ENCODE assay signal across 19 cellular contexts in genomic region chr1:224132901-224133300, GRCh38. TPM values are rescaled to one million over a fixed set of nuclear protein-coding genes. Genes with fewer than 3 reads are reported as not detected.
DNase-seq lines count a peak whose midpoint lies in the region; ATAC-seq, FAIRE-seq and TF ChIP-seq lines count a peak whose summit lies in the region.
"Had no signal": no experiment of that assay in that cellular context is flagged by ENCODE, and none has a peak within 500 bp of the region (broad histone marks: within the 10 kb centered on the region; RNA-seq: fewer than 3 reads in every experiment).

No MANE protein-coding gene starts in this region.

- no peak for ATAC-seq in HG02981 (IDR thresholded peaks at IDR 0.05; ENCODE audit: unreplicated experiment)
- ATAC-seq: HCT116 had no signal

- no peak for TF ChIP-seq CTCF in C4-2B (conservative IDR thresholded peaks at IDR 0.05)
- TF ChIP-seq CTCF in LNCaP clone FGC (IDR thresholded peaks at IDR 0.05; ENCODE audit: control insufficient read depth, extremely low read depth, insufficient read depth), result no peak
- TF ChIP-seq CTCF in astrocyte (IDR thresholded peaks at IDR 0.05; ENCODE audit: insufficient read depth, low read depth, low read length), result no peak
- TF ChIP-seq CTCF in fibroblast of the aortic adventitia (IDR thresholded peaks at IDR 0.05; ENCODE audit: insufficient read depth, low read length), result no peak

- no peaks in the 10 kb centered on the region for H3K9me3 Mint-ChIP-seq in astrocyte (ENCODE audit: unreplicated experiment)

- peaks cover 26% of the 10 kb centered on the region for H3K36me3 Mint-ChIP-seq in astrocyte (ENCODE audit: low read depth, unreplicated experiment)

- peaks cover 21% of the 10 kb centered on the region for H3K79me2 ChIP-seq in astrocyte (ENCODE audit: insufficient read depth, low read length)

- H3K27me3 Mint-ChIP-seq in astrocyte (ENCODE audit: low read depth, unreplicated experiment), result no peaks in the 10 kb centered on the region

- FAIRE-seq in astrocyte (lab: Jason Lieb, UNC), result peak; percentile 47
- FAIRE-seq: GM19239 had no signal

- peaks cover 9% of the 10 kb centered on the region for H3K4me1 Mint-ChIP-seq in astrocyte (ENCODE audit: low read depth, unreplicated experiment)

- no peak overlapping the region for H3K4me3 Mint-ChIP-seq in astrocyte (ENCODE audit: unreplicated experiment)

- H3K4me1 ChIP-seq in astrocyte (ENCODE audit: insufficient read depth, low read length) (peaks cover 9% of the 10 kb centered on the region), HAP-1 (no peaks in the 10 kb centered on the region)
- H3K4me1 ChIP-seq: SJCRH30 had no signal

- no peak overlapping the region for H2AFZ ChIP-seq in astrocyte (ENCODE audit: low read depth, low read length)

- in situ Hi-C loops in HAP-1 (cut with MboI; ENCODE audit: low sequenced_read_pairs), result no loop called here

- H3K9me3 ChIP-seq in astrocyte (ENCODE audit: insufficient read depth, low read depth, low read length), result no peaks in the 10 kb centered on the region
- no peaks in the 10 kb centered on the region for H3K9me3 ChIP-seq in HAP-1
- H3K9me3 ChIP-seq: SJCRH30 had no signal

- peaks cover 25% of the 10 kb centered on the region for H3K36me3 ChIP-seq in astrocyte (ENCODE audit: insufficient read depth, low read length)
- H3K36me3 ChIP-seq in HAP-1 (replicated peaks), result peaks cover 34% of the 10 kb centered on the region

- no peak overlapping the region for H3K4me2 ChIP-seq in astrocyte (ENCODE audit: low read length)

- H3K4me3 ChIP-seq in LNCaP clone FGC (ENCODE audit: low read depth, low read length), result no peak overlapping the region
- no peak overlapping the region for H3K4me3 ChIP-seq in astrocyte (ENCODE audit: insufficient read depth, low read depth, low read length)
- no peak overlapping the region for H3K4me3 ChIP-seq in fibroblast of the aortic adventitia (ENCODE audit: low read depth, low read length)
- no peak overlapping the region for H3K4me3 ChIP-seq in HAP-1
- H3K4me3 ChIP-seq: SJCRH30 had no signal

- no peak overlapping the region for H3K9ac ChIP-seq in astrocyte (ENCODE audit: low read length)

- H3K27ac Mint-ChIP-seq in astrocyte (ENCODE audit: unreplicated experiment), result no peak overlapping the region

- H3K27me3 ChIP-seq in astrocyte (ENCODE audit: insufficient read depth, low read length) (no peaks in the 10 kb centered on the region), HAP-1 (ENCODE audit: low read depth) (no peaks in the 10 kb centered on the region)
- H3K27me3 ChIP-seq: SJCRH30 had no signal

- DNase-seq in LNCaP clone FGC (ENCODE audit: low read depth), result peak; percentile 92
- DNase-seq in astrocyte (ENCODE audit: low read depth), result peak; percentile 39
- peak; percentile 8 for DNase-seq in fibroblast of the aortic adventitia (ENCODE audit: low read depth)
- no peak for DNase-seq in stimulated activated CD4-positive, alpha-beta T cell treated with anti-CD3 and anti-CD28 coated beads, Interleukin-15, amount 100 ng/mL, for 24 hours
- DNase-seq in HAP-1 (ENCODE audit: low spot score in 2 of 2), result no peak
- no peak for DNase-seq in AG08395 (ENCODE audit: low spot score)
- DNase-seq: C1 segment of cervical spinal cord, DMS79 treated with DMSO at 0.1 percent for 48 hours, KBM-7, MV-4-11, NCI-H187, NCI-H2227 treated with DMSO at 0.1 percent for 48 hours, NCI-H524, NCI-H82, SJCRH30 had no signal

- H4K20me1 ChIP-seq in astrocyte (ENCODE audit: insufficient read depth, low read length), result peaks cover 18% of the 10 kb centered on the region

- peak overlapping the region; percentile 60; the same call in 1 of the 2 replicates for H3K27ac ChIP-seq in C4-2B
- H3K27ac ChIP-seq in astrocyte (ENCODE audit: low read depth, low read length), result no peak overlapping the region
- H3K27ac ChIP-seq: SJCRH30 had no signal

RNA-seq across cellular contexts. Expression of gene FBXO28, which starts 19.0 kb away (rescaled TPM):
- total RNA-seq in astrocyte, result 28.9 and 32.6 TPM in 2 replicates
- total RNA-seq in fibroblast of the aortic adventitia (ENCODE audit: low replicate concordance), result 14.7 and 37.1 TPM in 2 replicates

RNA-seq across cellular contexts. Expression of gene DEGS1, which starts 50.1 kb away (rescaled TPM):
- total RNA-seq in astrocyte, result 115 and 132 TPM in 2 replicates
- 32.6 and 125 TPM in 2 replicates for total RNA-seq in fibroblast of the aortic adventitia (ENCODE audit: low replicate concordance)

Comparison
In these comparisons a context has a peak if more than half of its experiments do, and no peak if none do; other contexts are left out.
1. DNase-seq: peak in LNCaP clone FGC (single experiment), astrocyte (single experiment) and fibroblast of the aortic adventitia (single experiment); none in stimulated activated CD4-positive, alpha-beta T cell treated with anti-CD3 and anti-CD28 coated beads, Interleukin-15, amount 100 ng/mL, for 24 hours (single experiment), HAP-1 (0 of 2) and AG08395 (single experiment).